Comparison of ENCODE assay signal across 31 cellular contexts in genomic region chr10:109187677-109188076, GRCh38.
"Had no signal": no experiment of that assay in that cellular context is flagged by ENCODE, and none has a peak within 500 bp of the region (broad histone marks: within the 10 kb centered on the region; RNA-seq: fewer than 3 reads in every experiment).

No MANE protein-coding gene starts in this region.

- H3K36me3 ChIP-seq: brain microvascular endothelial cell, gastroesophageal sphincter, right atrium auricular region, stomach, thyroid gland, upper lobe of left lung had no signal

- H3K9me3 ChIP-seq: thyroid gland had no signal

- ATAC-seq: activated CD8-positive, alpha-beta T cell treated with anti-CD3 and anti-CD28 coated beads for 36 hours; activated T-cell treated with anti-CD3 and anti-CD28 coated beads, Interleukin-2, amount 50 U/mL, for 4 hours; activated T-helper 17 cell treated with anti-CD3 and anti-CD28 coated beads, Interleukin-2, amount 50 U/mL, for 72 hours; gastroesophageal sphincter; left colon; naive thymus-derived CD4-positive, alpha-beta T cell; psoas muscle; stimulated activated naive B cell treated with anti-CD40 and anti-IgM and Interleukin-4, amounts not matched to agents 10 μg/mL and 1 μg/mL and 100 μg/mL, for 72 hours; T-helper 17 cell; WTC11 had no signal

- DNase-seq: activated CD4-positive, alpha-beta T cell treated with anti-CD3 and anti-CD28 coated beads for 1 hour; activated CD4-positive, alpha-beta T cell treated with anti-CD3 and anti-CD28 coated beads, Interleukin-2, amount 50 U/mL, for 1 hour; activated CD8-positive, alpha-beta T cell treated with anti-CD3 and anti-CD28 coated beads for 36 hours; activated gamma-delta T cell treated with Interleukin-2 at 50 U/mL for 16 hours; activated naive CD4-positive, alpha-beta T cell treated with anti-CD3 and anti-CD28 coated beads, Interleukin-2, amount 50 U/mL, for 16 hours; activated T-cell treated with anti-CD3 and anti-CD28 coated beads, Interleukin-2, amount 50 U/mL, for 4 hours; amniotic stem cell; brain microvascular endothelial cell; dorsolateral prefrontal cortex; effector memory CD4-positive, alpha-beta T cell; hippocampal formation; kidney; left colon; mammary epithelial cell; midbrain; naive thymus-derived CD4-positive, alpha-beta T cell; nucleus accumbens; psoas muscle; stimulated activated CD4-positive, alpha-beta T cell treated with anti-CD3 and anti-CD28 coated beads, Interleukin-15, amount 100 ng/mL, for 24 hours; stimulated activated CD4-positive, alpha-beta T cell treated with anti-CD3 and anti-CD28 coated beads, Interleukin-2, amount 100 ng/mL, for 24 hours; stimulated activated naive B cell treated with anti-CD40 and anti-IgM and Interleukin-4, amounts not matched to agents 10 μg/mL and 1 μg/mL and 100 μg/mL, for 72 hours; stomach; T-helper 17 cell; thyroid gland; upper lobe of left lung had no signal

- H3K27ac ChIP-seq: brain microvascular endothelial cell, coronary artery, dorsolateral prefrontal cortex, gastroesophageal sphincter, parathyroid adenoma, psoas muscle, right atrium auricular region, stomach, thyroid gland, upper lobe of left lung had no signal

- H3K4me1 ChIP-seq: gastroesophageal sphincter, parathyroid adenoma, psoas muscle, right atrium auricular region, stomach, thyroid gland, upper lobe of left lung had no signal

- H3K27me3 ChIP-seq: brain microvascular endothelial cell, gastroesophageal sphincter, right atrium auricular region, stomach, thyroid gland, upper lobe of left lung had no signal

- H3K4me3 ChIP-seq: coronary artery, dorsolateral prefrontal cortex, gastroesophageal sphincter, psoas muscle, right atrium auricular region, stomach, thyroid gland, upper lobe of left lung had no signal
